1 cellular context compared by ENCODE assay signal in genomic region chr13:49635599-49636433, GRCh38.
TF ChIP-seq lines count a peak whose summit lies in the region.

No MANE protein-coding gene starts in this region.

TF ChIP-seq in H1, 55 proteins besides CTCF, POLR2A, EP300 and RAD21:
- no peak for TF ChIP-seq EGR1 (IDR thresholded peaks at IDR 0.05; ENCODE audit: borderline replicate concordance, low read depth, low read length)
- TF ChIP-seq SP1 (IDR thresholded peaks at IDR 0.05; ENCODE audit: low read depth, low read length), result peak; percentile 90
- TF ChIP-seq PHF8 (conservative IDR thresholded peaks at IDR 0.05; ENCODE audit: low read depth, low read length), result no peak
- TF ChIP-seq E2F6 (IDR thresholded peaks at IDR 0.05), result peak; percentile 48; the same call in 1 of the 2 replicates
- no peak for TF ChIP-seq MAFK (IDR thresholded peaks at IDR 0.05; ENCODE audit: low read depth, low read length)
- TF ChIP-seq SP2 (IDR thresholded peaks at IDR 0.05; ENCODE audit: low read length), result peak; percentile 60; the same call in 1 of the 2 replicates
- TF ChIP-seq CHD1 (IDR thresholded peaks at IDR 0.05; ENCODE audit: low read depth, low read length), result no peak
- TF ChIP-seq TEAD4 (IDR thresholded peaks at IDR 0.05; ENCODE audit: low read depth, low read length), result 0 out of 2 replicates have a peak, but pooled peaks have one; percentile 13
- TF ChIP-seq CHD2 (IDR thresholded peaks at IDR 0.05; ENCODE audit: low read length), result peak; percentile 67
